ENCODE assay signal across 9 cellular contexts in the genomic region with DNA sequence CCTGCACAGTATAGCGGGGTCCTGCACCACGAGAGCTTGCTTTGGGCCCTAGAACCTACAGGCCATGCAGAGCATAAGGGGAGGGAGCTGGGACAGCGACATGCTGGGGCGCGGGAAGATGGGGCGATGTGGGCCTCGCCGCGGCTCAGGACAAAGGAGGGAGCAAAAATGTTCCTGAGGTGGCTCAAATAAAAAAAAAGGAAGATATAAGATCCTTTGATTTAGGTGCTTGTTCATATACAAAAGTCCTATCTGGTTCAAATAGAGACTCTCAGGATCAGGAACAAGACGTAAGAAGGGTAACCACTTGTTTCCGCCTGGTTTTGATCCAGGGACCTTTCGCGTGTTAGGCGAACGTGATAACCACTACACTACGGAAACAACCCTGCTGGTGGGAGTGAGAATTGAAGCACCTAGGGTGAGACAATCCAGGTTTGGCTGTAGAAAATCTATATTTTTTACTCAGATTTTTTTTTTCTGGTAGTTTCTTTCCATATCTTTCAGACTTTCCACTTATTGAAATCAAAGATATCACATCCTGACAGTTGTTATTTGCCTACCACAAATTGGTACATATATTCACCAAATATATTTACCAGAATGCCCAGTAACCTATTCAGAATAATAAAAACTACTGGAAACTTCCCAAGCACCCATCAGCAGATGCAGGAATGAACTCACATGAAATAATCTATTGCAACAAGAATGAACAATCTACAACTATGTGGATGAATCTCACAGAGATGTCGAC.
DNase-seq lines count a peak whose midpoint lies in the region; ATAC-seq and TF ChIP-seq lines count a peak whose summit lies in the region.
"Had no signal": no experiment of that assay in that cellular context is flagged by ENCODE, and none has a peak within 500 bp of the region (broad histone marks: within the 10 kb centered on the region; RNA-seq: fewer than 3 reads in every experiment).

No MANE protein-coding gene starts in this region.

- peak overlapping the region; percentile 66 for H3K4me3 ChIP-seq in HEK293 (ENCODE audit: low read depth, low read length)
- H3K4me3 ChIP-seq in Panc1 (ENCODE audit: low read depth in 2 of 2, low read length in 2 of 2): peak overlapping the region; percentile 69 to 72
- no peak overlapping the region for H3K4me3 ChIP-seq in trophoblast cell (ENCODE audit: low read depth, low read length)

- no peaks in the 10 kb centered on the region for H3K79me1 ChIP-seq in trophoblast cell (ENCODE audit: low read length)

- H3K9ac ChIP-seq in trophoblast cell (ENCODE audit: low read length): no peak overlapping the region
- H3K9ac ChIP-seq: parathyroid adenoma had no signal

- H3K9me3 ChIP-seq in HEK293 (ENCODE audit: control insufficient read depth, insufficient read depth, low read depth, low read length) (no peaks in the 10 kb centered on the region), Panc1 (ENCODE audit: control insufficient read depth, insufficient read depth, low read depth, low read length) (no peaks in the 10 kb centered on the region), trophoblast cell (ENCODE audit: insufficient read depth, low read depth, low read length) (peaks cover 2% of the 10 kb centered on the region)

- H3K23ac ChIP-seq in trophoblast cell (ENCODE audit: low read length): no peak overlapping the region

- no CpG with 5 or more reads among the region's 17 CpGs for WGBS in trophoblast cell (ENCODE audit: extremely low coverage, insufficient coverage, insufficient read length)

- no peak overlapping the region for H4K12ac ChIP-seq in trophoblast cell (ENCODE audit: low read depth, low read length)

- H3K14ac ChIP-seq in trophoblast cell (ENCODE audit: low read length): no peak overlapping the region

- no peak overlapping the region for H3K4ac ChIP-seq in trophoblast cell (ENCODE audit: low read depth, low read length)

- in situ Hi-C loops in Panc1 (cut with HindIII; ENCODE audit: low pct_unique_long_range_greater_than_20kb, low sequenced_read_pairs): no loop called here

- H3K27me3 ChIP-seq in Panc1 (ENCODE audit: control insufficient read depth, insufficient read depth, low read length) (no peaks in the 10 kb centered on the region), trophoblast cell (ENCODE audit: insufficient read depth, low read length) (no peaks in the 10 kb centered on the region)

- TF ChIP-seq CTCF in HEK293 (tag by site-specific recombination; IDR thresholded peaks at IDR 0.05) (no peak), Panc1 (IDR thresholded peaks at IDR 0.05) (no peak)

- no peak overlapping the region for H4K8ac ChIP-seq in trophoblast cell (ENCODE audit: low read depth, low read length)

- peak; percentile 99 for ATAC-seq in Panc1
- ATAC-seq in HG03196 (IDR thresholded peaks at IDR 0.05; ENCODE audit: unreplicated experiment): no peak

- peak overlapping the region; percentile 14; the same call in 1 of the 2 replicates for H3K27ac ChIP-seq in HEK293 (ENCODE audit: extremely low read depth, low read depth, low read length)
- peak overlapping the region; percentile 59 for H3K27ac ChIP-seq in Panc1 (ENCODE audit: low read length)
- no peak overlapping the region for H3K27ac ChIP-seq in trophoblast cell (ENCODE audit: low read depth, low read length)
- H3K27ac ChIP-seq: parathyroid adenoma had no signal

- H4K91ac ChIP-seq in trophoblast cell (ENCODE audit: low read depth, low read length): no peak overlapping the region

- no peak overlapping the region for H2BK5ac ChIP-seq in trophoblast cell (ENCODE audit: low read depth, low read length, poor library complexity)

- CTCF ChIA-PET in HEK293 (lab: Yijun Ruan, JAX) (no interaction called here), Panc1 (lab: Charles Lee) (no interaction called here)

- intact Hi-C loops in Panc1 (cut with micrococcal nuclease; ENCODE audit: unreplicated experiment): no loop called here

- H3K4me1 ChIP-seq in HEK293 (ENCODE audit: control insufficient read depth, insufficient read depth, low read length) (no peaks in the 10 kb centered on the region), Panc1 (ENCODE audit: control insufficient read depth, insufficient read depth, low read length) (peaks cover 4% of the 10 kb centered on the region; the same call in 1 of the 2 replicates), trophoblast cell (ENCODE audit: control insufficient read depth in 1 of 2, insufficient read depth in 2 of 2, low read length in 2 of 2) (peaks cover 0 to 2% of the 10 kb centered on the region in 2 experiments)
- H3K4me1 ChIP-seq: parathyroid adenoma had no signal

- H3K4me2 ChIP-seq in trophoblast cell (ENCODE audit: low read length): peak overlapping the region; percentile 68

- DNase-seq in DMS 273 (lab: John Stamatoyannopoulos, UW; ENCODE audit: unreplicated experiment) (peak; percentile 94), Panc1 (ENCODE audit: low read depth, low spot score) (peak; percentile 71), cerebellar cortex (ENCODE audit: low spot score) (peak; percentile 80), trophoblast cell (peak in 1 of 2 donors; percentile 60), Ammon's horn (ENCODE audit: low spot score) (no peak), hippocampal formation (lab: John Stamatoyannopoulos, UW) (no peak)

- POLR2A ChIA-PET in HEK293 (lab: Yijun Ruan, JAX): interaction anchor here (0.5 kb wide), 1 partner anchor 40 kb away, joined by 6 read pairs; no protein-coding TSS in a partner anchor
- POLR2A ChIA-PET in Panc1 (lab: Charles Lee): no interaction called here

- H3K79me2 ChIP-seq in trophoblast cell (ENCODE audit: control insufficient read depth, insufficient read depth, low read length, poor library complexity): no peaks in the 10 kb centered on the region
- H3K79me2 ChIP-seq: parathyroid adenoma had no signal

- H2BK12ac ChIP-seq in trophoblast cell (ENCODE audit: low read length): no peak overlapping the region

- H2BK120ac ChIP-seq in trophoblast cell (ENCODE audit: insufficient read depth, low read length, poor library complexity): no peak overlapping the region

- H3K36me3 ChIP-seq in HEK293 (ENCODE audit: control insufficient read depth in 2 of 2, insufficient read depth in 1 of 2, low read length in 2 of 2) (no peaks in the 10 kb centered on the region), Panc1 (ENCODE audit: control insufficient read depth, insufficient read depth, low read length) (no peaks in the 10 kb centered on the region), trophoblast cell (ENCODE audit: control insufficient read depth in 1 of 2, insufficient read depth in 2 of 2, low read length in 2 of 2) (no peaks in the 10 kb centered on the region)

- no peak overlapping the region for H2AK5ac ChIP-seq in trophoblast cell (ENCODE audit: low read length)

- BruUV-seq in Panc1 (replicated peaks; lab: Mats Ljungman, UMichigan): no TSS peak

- H3K18ac ChIP-seq in trophoblast cell (ENCODE audit: low read length): no peak overlapping the region

- no peak overlapping the region for H2AFZ ChIP-seq in trophoblast cell (ENCODE audit: insufficient read depth, low read length, poor library complexity)
- H2AFZ ChIP-seq: parathyroid adenoma had no signal

TF ChIP-seq in HEK293, 187 proteins besides CTCF, POLR2A, EP300 and RAD21 (continues in another document):
- TF ChIP-seq ZNF660 (tag by site-specific recombination; IDR thresholded peaks at IDR 0.05): peak; percentile 95
- 0 out of 2 replicates have a peak, but pooled peaks have one; percentile 19 for TF ChIP-seq KLF8 (tag by site-specific recombination; IDR thresholded peaks at IDR 0.05)
- 0 out of 2 replicates have a peak, but pooled peaks have one; percentile 14 for TF ChIP-seq ZNF501 (tag by site-specific recombination; IDR thresholded peaks at IDR 0.05)
- TF ChIP-seq, protein P1, sequence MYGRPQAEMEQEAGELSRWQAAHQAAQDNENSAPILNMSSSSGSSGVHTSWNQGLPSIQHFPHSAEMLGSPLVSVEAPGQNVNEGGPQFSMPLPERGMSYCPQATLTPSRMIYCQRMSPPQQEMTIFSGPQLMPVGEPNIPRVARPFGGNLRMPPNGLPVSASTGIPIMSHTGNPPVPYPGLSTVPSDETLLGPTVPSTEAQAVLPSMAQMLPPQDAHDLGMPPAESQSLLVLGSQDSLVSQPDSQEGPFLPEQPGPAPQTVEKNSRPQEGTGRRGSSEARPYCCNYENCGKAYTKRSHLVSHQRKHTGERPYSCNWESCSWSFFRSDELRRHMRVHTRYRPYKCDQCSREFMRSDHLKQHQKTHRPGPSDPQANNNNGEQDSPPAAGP (tag by site-specific recombination; IDR thresholded peaks at IDR 0.05): 0 out of 2 replicates have a peak, but pooled peaks have one; percentile 21
- TF ChIP-seq, protein P2, sequence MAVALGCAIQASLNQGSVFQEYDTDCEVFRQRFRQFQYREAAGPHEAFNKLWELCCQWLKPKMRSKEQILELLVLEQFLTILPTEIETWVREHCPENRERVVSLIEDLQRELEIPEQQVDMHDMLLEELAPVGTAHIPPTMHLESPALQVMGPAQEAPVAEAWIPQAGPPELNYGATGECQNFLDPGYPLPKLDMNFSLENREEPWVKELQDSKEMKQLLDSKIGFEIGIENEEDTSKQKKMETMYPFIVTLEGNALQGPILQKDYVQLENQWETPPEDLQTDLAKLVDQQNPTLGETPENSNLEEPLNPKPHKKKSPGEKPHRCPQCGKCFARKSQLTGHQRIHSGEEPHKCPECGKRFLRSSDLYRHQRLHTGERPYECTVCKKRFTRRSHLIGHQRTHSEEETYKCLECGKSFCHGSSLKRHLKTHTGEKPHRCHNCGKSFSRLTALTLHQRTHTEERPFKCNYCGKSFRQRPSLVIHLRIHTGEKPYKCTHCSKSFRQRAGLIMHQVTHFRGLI (tag by site-specific recombination; IDR thresholded peaks at IDR 0.05): peak; percentile 53; the same call in 1 of the 2 replicates
- no peak for TF ChIP-seq ZNF140 (tag by site-specific recombination; IDR thresholded peaks at IDR 0.05)
- TF ChIP-seq, protein P3, sequence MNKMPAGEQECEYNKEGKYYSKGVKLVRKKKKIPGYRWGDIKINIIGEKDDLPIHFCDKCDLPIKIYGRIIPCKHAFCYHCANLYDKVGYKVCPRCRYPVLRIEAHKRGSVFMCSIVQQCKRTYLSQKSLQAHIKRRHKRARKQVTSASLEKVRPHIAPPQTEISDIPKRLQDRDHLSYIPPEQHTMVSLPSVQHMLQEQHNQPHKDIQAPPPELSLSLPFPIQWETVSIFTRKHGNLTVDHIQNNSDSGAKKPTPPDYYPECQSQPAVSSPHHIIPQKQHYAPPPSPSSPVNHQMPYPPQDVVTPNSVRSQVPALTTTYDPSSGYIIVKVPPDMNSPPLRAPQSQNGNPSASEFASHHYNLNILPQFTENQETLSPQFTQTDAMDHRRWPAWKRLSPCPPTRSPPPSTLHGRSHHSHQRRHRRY (tag by site-specific recombination; IDR thresholded peaks at IDR 0.05): no peak

Comparison
In these comparisons a context has a peak if more than half of its experiments do, and no peak if none do; other contexts are left out.
1. DNase-seq: peak in DMS 273 (single experiment), Panc1 (single experiment) and cerebellar cortex (single experiment); none in Ammon's horn (single experiment) and hippocampal formation (0 of 2).